In genomic region chr2:24878341-24878740, GRCh38 we compare ENCODE assay signal across 21 cellular contexts. TPM values are rescaled to one million over a fixed set of nuclear protein-coding genes. Genes with fewer than 3 reads are reported as not detected.
DNase-seq lines count a peak whose midpoint lies in the region; ATAC-seq and TF ChIP-seq lines count a peak whose summit lies in the region.
"Had no signal": no experiment of that assay in that cellular context is flagged by ENCODE, and none has a peak within 500 bp of the region (broad histone marks: within the 10 kb centered on the region; RNA-seq: fewer than 3 reads in every experiment).

No MANE protein-coding gene starts in this region.

- H3K27me3 Mint-ChIP-seq in endodermal cell (ENCODE audit: insufficient read depth) = no peaks in the 10 kb centered on the region
- no peaks in the 10 kb centered on the region for H3K27me3 Mint-ChIP-seq in effector memory CD8-positive, alpha-beta T cell
- H3K27me3 Mint-ChIP-seq: CD4-positive, CD25-positive, alpha-beta regulatory T cell; IgD-negative memory B cell had no signal

- H3K27ac Mint-ChIP-seq in endodermal cell = no peak overlapping the region
- no peak overlapping the region for H3K27ac Mint-ChIP-seq in effector memory CD8-positive, alpha-beta T cell
- H3K27ac Mint-ChIP-seq: CD4-positive, CD25-positive, alpha-beta regulatory T cell had no signal

- TF ChIP-seq CTCF in endodermal cell (conservative IDR thresholded peaks at IDR 0.05) = no peak
- TF ChIP-seq CTCF in lower lobe of right lung (IDR thresholded peaks at IDR 0.05) = no peak
- TF ChIP-seq CTCF in uterus (IDR thresholded peaks at IDR 0.05) = no peak

- TF ChIP-seq POLR2A in uterus (IDR thresholded peaks at IDR 0.05) = no peak

- H3K4me3 ChIP-seq in endodermal cell (ENCODE audit: low read length) (no peak overlapping the region), lower lobe of right lung (no peak overlapping the region), uterus (no peak overlapping the region)
- H3K4me3 ChIP-seq: SJSA1 had no signal

- H3K9me3 ChIP-seq in endodermal cell (ENCODE audit: control insufficient read depth, low read length) = no peaks in the 10 kb centered on the region
- no peaks in the 10 kb centered on the region for H3K9me3 ChIP-seq in lower lobe of right lung
- no peaks in the 10 kb centered on the region for H3K9me3 ChIP-seq in uterus
- H3K9me3 ChIP-seq: BE2C, SJSA1 had no signal

- intact Hi-C loops in lower lobe of right lung (cut with DNase I) (no loop called here), uterus (cut with DNase I; ENCODE audit: low total_unique reads) (no loop called here)

- H3K36me3 ChIP-seq in endodermal cell (ENCODE audit: control insufficient read depth, insufficient read depth, low read length) (no peaks in the 10 kb centered on the region), lower lobe of right lung (no peaks in the 10 kb centered on the region), uterus (no peaks in the 10 kb centered on the region)
- H3K36me3 ChIP-seq: SJSA1 had no signal

- H3K9ac ChIP-seq in endodermal cell (ENCODE audit: extremely low read depth, low read length, poor library complexity, severe bottlenecking) = no peak overlapping the region

- H3K4me3 Mint-ChIP-seq in endodermal cell = no peak overlapping the region
- no peak overlapping the region for H3K4me3 Mint-ChIP-seq in effector memory CD8-positive, alpha-beta T cell
- H3K4me3 Mint-ChIP-seq: CD4-positive, CD25-positive, alpha-beta regulatory T cell; IgD-negative memory B cell had no signal

- H3K9me3 Mint-ChIP-seq in endodermal cell = no peaks in the 10 kb centered on the region
- no peaks in the 10 kb centered on the region for H3K9me3 Mint-ChIP-seq in effector memory CD8-positive, alpha-beta T cell
- H3K9me3 Mint-ChIP-seq: CD4-positive, CD25-positive, alpha-beta regulatory T cell; IgD-negative memory B cell had no signal

- DNase-seq in ELR (ENCODE audit: low read depth) (peak; percentile 45), endodermal cell (peak; percentile 24), lower lobe of right lung (no peak), uterus (no peak), NCI-H187 (lab: John Stamatoyannopoulos, UW) (no peak)
- no peak for DNase-seq in effector memory CD8-positive, alpha-beta T cell
- DNase-seq: BE2C; CD4-positive, CD25-positive, alpha-beta regulatory T cell; DND-41; GDM1; NCI-H1105; NCI-H146; NCI-H2081; NCI-H2171; NCI-H345; NCI-H524 treated with DMSO at 0.1 percent for 48 hours; NCI-H82; OCI-M1 had no signal

- whole genome bisulfite sequencing in endodermal cell (ENCODE audit: insufficient coverage in 1 of 2, insufficient read length in 1 of 2), 2 experiments = 92 to 96% methylated on average over 4 to 10 of the region's 10 CpGs

- H3K27me3 ChIP-seq in endodermal cell (ENCODE audit: control insufficient read depth, insufficient read depth, low read length, poor library complexity, severe bottlenecking) (no peaks in the 10 kb centered on the region), lower lobe of right lung (ENCODE audit: low read depth) (no peaks in the 10 kb centered on the region), uterus (no peaks in the 10 kb centered on the region)
- H3K27me3 ChIP-seq: BE2C, SJSA1 had no signal

- no peak for ATAC-seq in lower lobe of right lung
- no peak for ATAC-seq in GM18502 (IDR thresholded peaks at IDR 0.05; ENCODE audit: poor library complexity, unreplicated experiment)
- no peak for ATAC-seq in effector memory CD8-positive, alpha-beta T cell (replicated peaks)

- H3K36me3 Mint-ChIP-seq in endodermal cell (ENCODE audit: low read depth) = no peaks in the 10 kb centered on the region
- peaks cover 5% of the 10 kb centered on the region for H3K36me3 Mint-ChIP-seq in effector memory CD8-positive, alpha-beta T cell (ENCODE audit: insufficient read depth)

- H3K4me1 ChIP-seq in endodermal cell (ENCODE audit: control insufficient read depth, insufficient read depth, low read length) (no peaks in the 10 kb centered on the region), lower lobe of right lung (no peaks in the 10 kb centered on the region), uterus (no peaks in the 10 kb centered on the region)
- H3K4me1 ChIP-seq: BE2C, SJSA1 had no signal

- H3K27ac ChIP-seq in endodermal cell (ENCODE audit: low read depth, low read length) (no peak overlapping the region), lower lobe of right lung (peak overlapping the region; percentile 36), uterus (peak overlapping the region; percentile 10 to 59)
- H3K27ac ChIP-seq: SJSA1 had no signal

- H3K4me1 Mint-ChIP-seq in endodermal cell = peaks cover 8% of the 10 kb centered on the region
- H3K4me1 Mint-ChIP-seq in effector memory CD8-positive, alpha-beta T cell (ENCODE audit: low read depth in 2 of 2) = peaks cover 8 to 14% of the 10 kb centered on the region in 2 donors

RNA-seq across cellular contexts. Expression of gene ADCY3, which starts 41.7 kb away (rescaled TPM):
- 10 to 100 TPM; 29.8 to 41.2 TPM for total RNA-seq in endodermal cell
- polyA plus RNA-seq in endodermal cell (2013, experiment 1 of 2) = 24.9 TPM
- polyA plus RNA-seq in endodermal cell (2013, experiment 2 of 2) = 21.3 TPM
- total RNA-seq in lower lobe of right lung = 36.1 TPM
- 100 to 1,000 TPM in 1 of 4 donors, 10 to 100 TPM in 3; 37.9 to 104 (median 51.7) TPM for total RNA-seq in uterus

Comparison
In these comparisons a context has a peak if more than half of its experiments do, and no peak if none do; other contexts are left out.
1. DNase-seq: peak in ELR (single experiment) and endodermal cell (single experiment); none in lower lobe of right lung (single experiment), uterus (0 of 2), NCI-H187 (0 of 2) and effector memory CD8-positive, alpha-beta T cell (0 of 3).